ENCODE assay signal across 10 cellular contexts in genomic region chr5:143065185-143065584, GRCh38.
DNase-seq lines count a peak whose midpoint lies in the region; ATAC-seq, FAIRE-seq and TF ChIP-seq lines count a peak whose summit lies in the region.
"Had no signal": no experiment of that assay in that cellular context is flagged by ENCODE, and none has a peak within 500 bp of the region (broad histone marks: within the 10 kb centered on the region; RNA-seq: fewer than 3 reads in every experiment).

No MANE protein-coding gene starts in this region.

- H3K4me1 ChIP-seq in A549: peaks cover 53% of the 10 kb centered on the region
- H3K4me1 ChIP-seq in naive thymus-derived CD4-positive, alpha-beta T cell (ENCODE audit: control insufficient read depth in 2 of 2, insufficient read depth in 2 of 2, low read length in 2 of 2): no peaks in the 10 kb centered on the region

- ATAC-seq in A549: no peak
- ATAC-seq in naive thymus-derived CD4-positive, alpha-beta T cell: peak; percentile 42
- no peak for ATAC-seq in HG02678 (IDR thresholded peaks at IDR 0.05; ENCODE audit: unreplicated experiment)
- no peak for ATAC-seq in HG03097 (IDR thresholded peaks at IDR 0.05; ENCODE audit: low FRiP score, unreplicated experiment)

- intact Hi-C loops in naive thymus-derived CD4-positive, alpha-beta T cell (cut with micrococcal nuclease): no loop called here

- H3K9me3 ChIP-seq in A549: no peaks in the 10 kb centered on the region
- no peaks in the 10 kb centered on the region for H3K9me3 ChIP-seq in naive thymus-derived CD4-positive, alpha-beta T cell (ENCODE audit: control insufficient read depth in 2 of 3, low read length in 3 of 3)

- CTCF ChIA-PET in A549 (lab: Yijun Ruan, JAX): interaction anchor here (0.8 to 1.6 kb wide), 2 partner anchors 12 to 46 kb away, joined by 3 to 6 read pairs; no protein-coding TSS in a partner anchor
- CTCF ChIA-PET in naive thymus-derived CD4-positive, alpha-beta T cell (lab: Charles Lee): interaction anchor here (0.8 kb wide), 1 partner anchor 8 kb away, joined by 3 read pairs; no protein-coding TSS in a partner anchor

- FAIRE-seq in A549 (lab: Jason Lieb, UNC): no peak

- POLR2A ChIA-PET in A549 (lab: Yijun Ruan, JAX): no interaction called here
- POLR2A ChIA-PET in naive thymus-derived CD4-positive, alpha-beta T cell (lab: Charles Lee): no interaction called here

- H3K4me2 ChIP-seq in A549: peak overlapping the region; percentile 41; the same call in 1 of the 3 replicates

- no peaks in the 10 kb centered on the region for H3K27me3 ChIP-seq in naive thymus-derived CD4-positive, alpha-beta T cell (ENCODE audit: control insufficient read depth in 2 of 2, insufficient read depth in 2 of 2, low read length in 2 of 2)

- no peak overlapping the region for H3K4me3 Mint-ChIP-seq in naive thymus-derived CD4-positive, alpha-beta T cell
- H3K4me3 Mint-ChIP-seq: naive B cell had no signal

- peaks cover 0 to 32% (median 10%) of the 10 kb centered on the region in 3 experiments for H3K36me3 ChIP-seq in naive thymus-derived CD4-positive, alpha-beta T cell (ENCODE audit: control insufficient read depth in 2 of 3, insufficient read depth in 3 of 3, low read length in 3 of 3)

- H3K4me1 Mint-ChIP-seq in naive thymus-derived CD4-positive, alpha-beta T cell: peaks cover 0 to 24% (median 6%) of the 10 kb centered on the region in 7 donors

- no peak overlapping the region for H3K4me3 ChIP-seq in A549
- no peak overlapping the region for H3K4me3 ChIP-seq in naive thymus-derived CD4-positive, alpha-beta T cell (ENCODE audit: low read length)

- H3K27me3 Mint-ChIP-seq in naive thymus-derived CD4-positive, alpha-beta T cell: no peaks in the 10 kb centered on the region
- H3K27me3 Mint-ChIP-seq: naive B cell had no signal

- TF ChIP-seq CTCF in A549 (IDR thresholded peaks at IDR 0.05): no peak

- H3K27ac Mint-ChIP-seq in naive thymus-derived CD4-positive, alpha-beta T cell: no peak overlapping the region

- no peak for TF ChIP-seq EP300 in A549 (IDR thresholded peaks at IDR 0.05)

- H3K9me3 Mint-ChIP-seq in naive thymus-derived CD4-positive, alpha-beta T cell: peaks cover 0 to 8% (median 0%) of the 10 kb centered on the region in 11 donors

- no peak for TF ChIP-seq RAD21 in A549 (conservative IDR thresholded peaks at IDR 0.05 in 1 of 2, IDR thresholded peaks at IDR 0.05 in 1 of 2)

- H3K27ac ChIP-seq in A549: no peak overlapping the region
- H3K27ac ChIP-seq in naive thymus-derived CD4-positive, alpha-beta T cell (ENCODE audit: low read depth, low read length): no peak overlapping the region

- peaks cover 44 to 91% (median 81%) of the 10 kb centered on the region in 5 donors for H3K36me3 Mint-ChIP-seq in naive thymus-derived CD4-positive, alpha-beta T cell

- no peak for TF ChIP-seq POLR2A in A549 (IDR thresholded peaks at IDR 0.05; ENCODE audit: low read length)

- no peak for DNase-seq in A549 (ENCODE audit: low read depth in 1 of 2, low spot score in 1 of 2)
- DNase-seq in HCEC 1CT: peak; percentile 88
- peak; percentile 33 for DNase-seq in dedifferentiated amniotic fluid mesenchymal stem cell (ENCODE audit: extremely low spot score)
- DNase-seq in naive thymus-derived CD4-positive, alpha-beta T cell: no peak
- DNase-seq in medulla oblongata (ENCODE audit: extremely low spot score): no peak
- DNase-seq in SW 1271 (lab: John Stamatoyannopoulos, UW): no peak
- DNase-seq: MM.1S, naive B cell had no signal

- WGBS in A549 (ENCODE audit: missing lambda C conversion rate): 91% methylated on average over 5 of the region's 5 CpGs

TF ChIP-seq in A549, 52 proteins besides CTCF, POLR2A, EP300 and RAD21:
- no peak for TF ChIP-seq TP53 (CRISPR knock-in tag; IDR thresholded peaks at IDR 0.05)
- no peak for TF ChIP-seq CEBPB (IDR thresholded peaks at IDR 0.05)

Comparison
In these comparisons a context has a peak if more than half of its experiments do, and no peak if none do; other contexts are left out.
1. DNase-seq: peak in HCEC 1CT (single experiment) and dedifferentiated amniotic fluid mesenchymal stem cell (single experiment); none in A549 (0 of 2), naive thymus-derived CD4-positive, alpha-beta T cell (0 of 9), medulla oblongata (single experiment) and SW 1271 (0 of 2).